Comparison of ENCODE assay signal across 8 cellular contexts in the genomic region with DNA sequence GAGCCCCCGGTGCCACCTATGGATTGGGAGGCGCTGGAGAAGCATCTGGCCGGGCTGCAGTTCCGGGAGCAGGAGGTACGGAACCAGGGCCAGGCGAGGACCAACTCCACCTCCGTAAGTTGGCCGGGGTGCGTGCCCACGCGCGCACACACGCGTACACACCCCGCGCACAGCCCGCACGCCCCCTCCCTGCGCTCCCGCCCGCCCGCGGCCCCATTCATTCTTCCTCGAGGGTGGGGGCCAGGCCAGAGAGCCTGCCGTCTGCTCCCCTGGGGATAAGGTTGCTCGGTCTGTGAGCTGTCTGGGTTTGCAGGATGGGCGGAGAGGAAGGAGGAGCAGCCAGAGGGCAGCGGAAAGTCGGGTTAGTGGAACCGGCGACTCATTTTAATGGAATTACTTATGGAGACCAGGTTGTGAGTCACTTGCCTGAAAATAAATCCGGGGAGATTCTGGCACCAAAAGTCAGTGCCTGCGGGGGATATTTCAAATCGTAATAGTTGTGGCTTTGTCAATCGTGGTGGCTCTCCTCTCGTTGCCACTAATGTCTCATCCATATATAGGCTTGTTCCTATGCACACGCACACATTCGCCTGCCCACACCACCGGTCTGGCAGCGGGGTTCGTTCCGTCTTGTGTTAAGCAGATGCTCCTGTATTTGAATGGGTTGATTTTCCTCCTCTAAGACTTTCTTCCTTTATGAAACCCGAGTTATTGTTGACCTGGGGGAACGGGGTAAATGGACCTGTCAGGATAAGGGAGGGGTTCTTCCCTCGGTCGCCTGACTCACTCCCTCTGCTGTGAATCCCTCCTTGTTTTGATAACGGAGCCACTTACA.
A peak's percentile ranks its signal among the peaks of the same experiment; 100 is the strongest.
DNase-seq lines count a peak whose midpoint lies in the region; ATAC-seq and TF ChIP-seq lines count a peak whose summit lies in the region.

No MANE protein-coding gene starts in this region.

- 0 out of 2 replicates have a peak, but pooled peaks cover 3% of the 10 kb centered on the region for H3F3A ChIP-seq in GM23338 (replicated peaks; ENCODE audit: low read depth)

- no peak; the same call in 1 of the 2 replicates for TF ChIP-seq CTCF in AG09319 (IDR thresholded peaks at IDR 0.05; ENCODE audit: low read depth, low read length)
- no peak for TF ChIP-seq CTCF in GM23338 (conservative IDR thresholded peaks at IDR 0.05; ENCODE audit: low read depth in 2 of 2)
- TF ChIP-seq CTCF in breast epithelium (IDR thresholded peaks at IDR 0.05): no peak

- peak overlapping the region; percentile 39 for H3K9ac ChIP-seq in iPS-18a (ENCODE audit: low read length)

- peaks cover 34% of the 10 kb centered on the region for H3K4me1 ChIP-seq in GM23338 (ENCODE audit: insufficient read depth)
- no peaks in the 10 kb centered on the region for H3K4me1 ChIP-seq in breast epithelium
- peaks cover 23% of the 10 kb centered on the region for H3K4me1 ChIP-seq in iPS-18a (ENCODE audit: control insufficient read depth, low read depth, low read length)

- intact Hi-C loops in breast epithelium (cut with DNase I; ENCODE audit: low total_unique reads): no loop called here

- no peak overlapping the region for H3K27ac Mint-ChIP-seq in GM23338

- peak overlapping the region; percentile 99 for H3K4me2 ChIP-seq in GM23338

- peaks cover 27% of the 10 kb centered on the region for H3K79me2 ChIP-seq in GM23338 (replicated peaks; ENCODE audit: insufficient read depth)

- H3K36me3 ChIP-seq in GM23338 (ENCODE audit: insufficient read depth) (no peaks in the 10 kb centered on the region), breast epithelium (no peaks in the 10 kb centered on the region), iPS-18a (ENCODE audit: control insufficient read depth, low read depth, low read length) (no peaks in the 10 kb centered on the region)

- peaks cover 12% of the 10 kb centered on the region for H3K27me3 Mint-ChIP-seq in GM23338 (ENCODE audit: insufficient read depth, low read depth, poor library complexity)

- H3K9me2 ChIP-seq in GM23338 (ENCODE audit: insufficient read depth): no peaks in the 10 kb centered on the region

- peak; percentile 94 for DNase-seq in AG09319 (ENCODE audit: extremely low read depth, low read depth)
- DNase-seq in GM23338 (ENCODE audit: low spot score): peak; percentile 66
- DNase-seq in NCI-H774 (lab: John Stamatoyannopoulos, UW): peak; percentile 50
- peak; percentile 70 to 93 for DNase-seq in breast epithelium (ENCODE audit: low spot score in 2 of 2)
- DNase-seq in retina: peak; percentile 83

- no peak for TF ChIP-seq POLR2A in breast epithelium (IDR thresholded peaks at IDR 0.05)

- H3K9me3 ChIP-seq in breast epithelium (no peaks in the 10 kb centered on the region), iPS-18a (ENCODE audit: control insufficient read depth, low read depth, low read length) (no peaks in the 10 kb centered on the region)

- peak; percentile 25 for ATAC-seq in GM23338
- no peak for ATAC-seq in GM18907 (IDR thresholded peaks at IDR 0.05; ENCODE audit: unreplicated experiment)
- ATAC-seq in HG03457 (IDR thresholded peaks at IDR 0.05; ENCODE audit: unreplicated experiment): no peak

- H4K20me1 ChIP-seq in GM23338 (replicated peaks; ENCODE audit: insufficient read depth): peaks cover 8% of the 10 kb centered on the region

- peaks cover 10% of the 10 kb centered on the region; the same call in 1 of the 2 replicates for H3K27me3 ChIP-seq in GM23338 (ENCODE audit: insufficient read depth)
- no peaks in the 10 kb centered on the region for H3K27me3 ChIP-seq in breast epithelium
- H3K27me3 ChIP-seq in iPS-18a (ENCODE audit: control insufficient read depth, insufficient read depth, low read length): peaks cover 18% of the 10 kb centered on the region

- peak overlapping the region; percentile 95 for H3K4me3 ChIP-seq in GM23338
- H3K4me3 ChIP-seq in breast epithelium: peak overlapping the region; percentile 74 to 78 (median 77)
- H3K4me3 ChIP-seq in iPS-18a (ENCODE audit: low read length): peak overlapping the region; percentile 88

- peaks cover 40% of the 10 kb centered on the region for H3K4me1 Mint-ChIP-seq in GM23338

- peak overlapping the region; percentile 81 for H2AFZ ChIP-seq in GM23338

- H3K9me3 Mint-ChIP-seq in GM23338: no peaks in the 10 kb centered on the region; the same call in 1 of the 3 replicates

- peak overlapping the region; percentile 93 for H3K4me3 Mint-ChIP-seq in GM23338

- no peak overlapping the region for H3K27ac ChIP-seq in GM23338 (ENCODE audit: low read depth)
- H3K27ac ChIP-seq in breast epithelium: peak overlapping the region; percentile 93 to 94
- no peak overlapping the region for H3K27ac ChIP-seq in iPS-18a (ENCODE audit: low read length)

- H3K36me3 Mint-ChIP-seq in GM23338 (ENCODE audit: low read depth): no peaks in the 10 kb centered on the region

TF ChIP-seq in GM23338, 12 proteins besides CTCF, POLR2A, EP300 and RAD21:
- TF ChIP-seq EZH2 (IDR thresholded peaks at IDR 0.05; ENCODE audit: low read depth, unreplicated experiment): no peak
- no peak for TF ChIP-seq ETS1 (IDR thresholded peaks at IDR 0.05)
- TF ChIP-seq ZNF114 (CRISPR knock-in tag; IDR thresholded peaks at IDR 0.05): no peak

Comparison
In these comparisons a context has a peak if more than half of its experiments do, and no peak if none do; other contexts are left out.
1. H3K27ac ChIP-seq: peak in breast epithelium (2 of 2); none in GM23338 (single experiment) and iPS-18a (single experiment).
2. Peak in every context shown above with its lines, with median percentiles within 50 percentile points of each other: DNase-seq and H3K4me3 ChIP-seq.